In the genomic region with DNA sequence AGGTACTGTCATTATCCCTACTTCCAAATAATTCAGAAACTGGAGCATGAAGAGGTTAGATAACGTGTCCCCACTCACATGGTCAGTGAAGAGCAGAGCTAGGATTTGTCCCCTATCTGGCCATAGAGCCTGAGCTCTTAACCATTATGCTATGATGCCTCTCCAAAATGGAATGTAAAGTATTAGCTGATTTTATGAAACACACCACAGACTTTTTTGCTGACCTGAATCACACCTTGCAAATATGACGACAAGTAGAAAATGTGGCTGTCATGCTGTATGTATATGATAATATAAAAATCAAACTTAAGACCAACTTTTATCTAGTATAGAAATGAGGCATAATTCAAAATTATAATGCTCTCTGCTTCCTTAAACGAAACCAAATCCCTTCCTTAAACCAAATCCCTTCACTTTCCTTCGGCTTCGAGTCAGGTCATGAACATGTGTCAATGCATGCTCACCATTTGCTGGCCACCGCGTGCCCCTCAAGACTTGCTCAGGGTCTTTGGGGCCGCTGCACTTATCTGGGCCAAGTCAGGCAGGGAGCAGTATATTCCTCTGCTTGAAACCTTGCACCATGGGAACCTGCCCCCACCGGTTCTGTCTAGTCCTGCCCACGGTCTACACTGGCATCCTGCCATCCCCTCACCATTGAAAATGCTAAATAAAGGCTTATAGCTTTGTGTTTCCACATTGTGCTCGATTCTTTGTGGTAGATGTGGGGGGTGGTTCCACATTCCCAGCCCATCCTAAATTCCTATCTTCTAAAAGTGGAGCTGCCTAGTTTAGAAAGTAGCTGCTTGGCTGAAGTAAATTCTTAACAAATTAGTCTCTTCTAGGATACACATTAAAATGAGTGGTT, we compare ENCODE assay signal across 13 cellular contexts. TPM values are rescaled to one million over a fixed set of nuclear protein-coding genes. Genes with fewer than 3 reads are reported as not detected.
DNase-seq lines count a peak whose midpoint lies in the region; ATAC-seq, FAIRE-seq and TF ChIP-seq lines count a peak whose summit lies in the region.
"Had no signal": no experiment of that assay in that cellular context is flagged by ENCODE, and none has a peak within 500 bp of the region (broad histone marks: within the 10 kb centered on the region; RNA-seq: fewer than 3 reads in every experiment).

No MANE protein-coding gene starts in this region.

- no peaks in the 10 kb centered on the region for H3K36me3 ChIP-seq in HepG2 (replicated peaks in 1 of 2; ENCODE audit: control insufficient read depth in 1 of 2, insufficient read depth in 2 of 2, low read length in 2 of 2)
- H3K36me3 ChIP-seq in right lobe of liver = no peaks in the 10 kb centered on the region
- H3K36me3 ChIP-seq in thyroid gland = no peaks in the 10 kb centered on the region
- H3K36me3 ChIP-seq: BLaER1 treated with 17β-estradiol and CSF1 and Interleukin-3, amounts not matched to agents 10 nM and 100 nM had no signal

- in situ Hi-C loops in HepG2 (cut with HindIII; ENCODE audit: extremely low pct_ligation_motif_present, low pct_unique_long_range_greater_than_20kb) = no loop called here

- H3K9me3 ChIP-seq in HepG2 (ENCODE audit: low read length) = no peaks in the 10 kb centered on the region
- H3K9me3 ChIP-seq in right lobe of liver = no peaks in the 10 kb centered on the region
- no peaks in the 10 kb centered on the region for H3K9me3 ChIP-seq in thyroid gland
- H3K9me3 ChIP-seq: BLaER1 treated with 17β-estradiol and CSF1 and Interleukin-3, amounts not matched to agents 10 nM and 100 nM had no signal

- no peak for TF ChIP-seq RAD21 in HepG2 (CRISPR knock-in tag; IDR thresholded peaks at IDR 0.05)

- TF ChIP-seq POLR2A in HepG2 (IDR thresholded peaks at IDR 0.05; ENCODE audit: insufficient read depth in 1 of 2, low read depth in 2 of 2, low read length in 2 of 2) (no peak), right lobe of liver (IDR thresholded peaks at IDR 0.05) (no peak), thyroid gland (IDR thresholded peaks at IDR 0.05) (no peak)

- peaks cover 2 to 29% of the 10 kb centered on the region in 2 experiments; a peak in 4 of 5 replicates for H3K27me3 ChIP-seq in HepG2 (ENCODE audit: control insufficient read depth in 1 of 2, insufficient read depth in 2 of 2, low read length in 2 of 2)
- no peaks in the 10 kb centered on the region for H3K27me3 ChIP-seq in right lobe of liver
- no peaks in the 10 kb centered on the region for H3K27me3 ChIP-seq in thyroid gland

- POLR2A ChIA-PET in HepG2 (lab: Yijun Ruan, JAX) = no interaction called here

- no peak for ATAC-seq in HepG2
- no peak for ATAC-seq in right lobe of liver
- peak; percentile 46 for ATAC-seq in esophagus mucosa
- ATAC-seq in HG02642 (IDR thresholded peaks at IDR 0.05; ENCODE audit: poor library complexity, unreplicated experiment) = no peak
- no peak for ATAC-seq in GM18873 (IDR thresholded peaks at IDR 0.05; ENCODE audit: low FRiP score, unreplicated experiment)

- intact Hi-C loops in HepG2 (cut with micrococcal nuclease; ENCODE audit: unreplicated experiment) = no loop called here
- intact Hi-C loops in right lobe of liver (cut with DNase I) = no loop called here
- intact Hi-C loops in thyroid gland (cut with DNase I) = no loop called here

- peaks cover 30% of the 10 kb centered on the region for H3K4me1 ChIP-seq in HepG2 (ENCODE audit: insufficient read depth, low read length)
- H3K4me1 ChIP-seq in right lobe of liver = peaks cover 0 to 9% (median 0%) of the 10 kb centered on the region in 4 donors
- H3K4me1 ChIP-seq in thyroid gland = peaks cover 23 to 36% of the 10 kb centered on the region in 2 donors

- H3K27ac ChIP-seq in HepG2 (ENCODE audit: extremely low read length, insufficient read depth, low read length) = no peak overlapping the region
- H3K27ac ChIP-seq in right lobe of liver = no peak overlapping the region
- H3K27ac ChIP-seq in thyroid gland = peak overlapping the region; percentile 44 to 61 (median 47)
- H3K27ac ChIP-seq: BLaER1 treated with 17β-estradiol and CSF1 and Interleukin-3, amounts not matched to agents 10 nM and 100 nM had no signal

- H3K4me3 ChIP-seq in HepG2 (replicated peaks in 1 of 3; ENCODE audit: insufficient read depth in 1 of 3, low read depth in 2 of 3, low read length in 3 of 3) (no peak overlapping the region), right lobe of liver (no peak overlapping the region), thyroid gland (replicated peaks in 1 of 3) (no peak overlapping the region)

- H4K20me1 ChIP-seq in HepG2 (ENCODE audit: insufficient read depth, low read length) = no peaks in the 10 kb centered on the region

- no peaks in the 10 kb centered on the region for H3K79me2 ChIP-seq in HepG2 (ENCODE audit: insufficient read depth, low read length)

- no peak overlapping the region for H3K9ac ChIP-seq in HepG2 (ENCODE audit: insufficient read depth, low read depth, low read length)
- H3K9ac ChIP-seq: BLaER1 treated with 17β-estradiol and CSF1 and Interleukin-3, amounts not matched to agents 10 nM and 100 nM had no signal

- no peak overlapping the region for H2AFZ ChIP-seq in HepG2 (ENCODE audit: low read length)

- no peak for TF ChIP-seq EP300 in HepG2 (IDR thresholded peaks at IDR 0.05; ENCODE audit: low read depth in 2 of 2, low read length in 2 of 2)
- TF ChIP-seq EP300 in HepG2 (CRISPR knock-in tag; IDR thresholded peaks at IDR 0.05; ENCODE audit: borderline replicate concordance) = no peak

- H3K4me2 ChIP-seq in HepG2 (ENCODE audit: low read depth, low read length) = no peak overlapping the region

- no peak for TF ChIP-seq CTCF in HepG2 (CRISPR knock-in tag; IDR thresholded peaks at IDR 0.05)
- TF ChIP-seq CTCF in right lobe of liver (IDR thresholded peaks at IDR 0.05) = no peak
- TF ChIP-seq CTCF in thyroid gland (IDR thresholded peaks at IDR 0.05) = no peak

- 26% methylated on average over 11 of the region's 11 CpGs for WGBS in HepG2 (ENCODE audit: low lambda C conversion rate)
- 51% methylated on average over 10 of the region's 11 CpGs for WGBS in right lobe of liver (ENCODE audit: insufficient coverage, low coverage, low lambda C conversion rate, missing lambda C conversion rate)
- 47 to 53% methylated on average over 11 of the region's 11 CpGs for WGBS in thyroid gland, 2 donors

- no peak for FAIRE-seq in HepG2 (lab: Jason Lieb, UNC)
- FAIRE-seq: colon, islet of Langerhans had no signal

- DNase-seq in HepG2 (ENCODE audit: low spot score) (no peak), right lobe of liver (no peak), NCI-H69 (lab: John Stamatoyannopoulos, UW) (peak; percentile 82), thyroid gland (peak; percentile 65 to 71), ureter (ENCODE audit: low spot score) (no peak)
- DNase-seq: activated naive CD4-positive, alpha-beta T cell treated with anti-CD3 and anti-CD28 coated beads, Interleukin-2, amount 50 U/mL, for 16 hours; NCI-H774 had no signal

- BruUV-seq in HepG2 (replicated peaks; lab: Mats Ljungman, UMichigan) = no TSS peak

- CTCF ChIA-PET in HepG2 (lab: Yijun Ruan, JAX; ENCODE audit: low intra/inter-chr PET ratio, low total read pairs) = no interaction called here

RNA-seq across cellular contexts. Expression of a gene that starts 1.6 kb away (rescaled TPM):
- total RNA-seq in HepG2 (2016; rRNA removed; fragmentation: Illumina TruSeq; extraction: Trizol) (0.21 and 0.24 TPM in 2 replicates), right lobe of liver (1 to 10 TPM in 1 of 6 experiments, under 1 TPM in 5; 0.14 to 5.9 (median 0.30) TPM), esophagus mucosa (1.00 TPM), thyroid gland (1 to 10 TPM; 2.3 to 3.6 (median 3.1) TPM), ureter (0.55 TPM)
- total RNA-seq in HepG2 (2016; cell fraction: cytosol; rRNA removed; fragmentation: Illumina TruSeq; extraction: Trizol; ENCODE audit: low read depth) = 0.35 and 0.71 TPM in 2 replicates
- 0.13 and 0.22 TPM in 2 replicates for total RNA-seq in HepG2 (2016; cell fraction: insoluble cytoplasmic fraction; rRNA removed; fragmentation: Illumina TruSeq; extraction: Trizol)
- 0.19 and 0.24 TPM in 2 replicates for total RNA-seq in HepG2 (2016; cell fraction: membrane; rRNA removed; fragmentation: Illumina TruSeq; extraction: Trizol)
- 0.28 and 0.37 TPM in 2 replicates for total RNA-seq in HepG2 (2016; cell fraction: nucleus; rRNA removed; fragmentation: Illumina TruSeq; extraction: Trizol)
- 0.12 and 0.26 TPM in 2 replicates for polyA plus RNA-seq in HepG2 (2011; rRNA removed)
- polyA plus RNA-seq in HepG2 (2011; cell fraction: cytosol; rRNA removed) = 0.09 and 0.12 TPM in 2 replicates
- polyA plus RNA-seq in HepG2 (2011; cell fraction: nucleus; rRNA removed) = 0.23 and 0.36 TPM in 2 replicates
- 0.07 and 0.23 TPM in 2 replicates for polyA plus RNA-seq in HepG2 (2012)
- 0.05 and 0.09 TPM in 2 replicates for polyA plus RNA-seq in HepG2 (2016; cell fraction: cytosol; fragmentation: Illumina TruSeq; extraction: Trizol; ENCODE audit: low read depth)
- 0.11 and 0.27 TPM in 2 replicates for polyA plus RNA-seq in HepG2 (2016; cell fraction: insoluble cytoplasmic fraction; fragmentation: Illumina TruSeq; extraction: Trizol; ENCODE audit: low read depth)
- polyA plus RNA-seq in HepG2 (2016; cell fraction: membrane; fragmentation: Illumina TruSeq; extraction: Trizol; ENCODE audit: low read depth) = 0.16 and 0.31 TPM in 2 replicates
- 0.20 and 0.56 TPM in 2 replicates for polyA plus RNA-seq in HepG2 (2016; cell fraction: nucleus; fragmentation: Illumina TruSeq; extraction: Trizol; ENCODE audit: insufficient read depth, low read depth)
- polyA minus RNA-seq in HepG2 (2011; rRNA and poly(A)+ RNA removed; ENCODE audit: low replicate concordance) = 0.78 and 3.1 TPM in 2 replicates
- not detected in 2 replicates for polyA minus RNA-seq in HepG2 (2011; cell fraction: cytosol; rRNA and poly(A)+ RNA removed)
- 0.26 TPM in 1 of 2 replicates, not detected in the other for polyA minus RNA-seq in HepG2 (2011; cell fraction: nucleus; rRNA and poly(A)+ RNA removed)

RNA-seq across cellular contexts. Expression of a gene that starts 14.6 kb away (rescaled TPM):
- total RNA-seq in HepG2 (2016; rRNA removed; fragmentation: Illumina TruSeq; extraction: Trizol) (4.8 and 6.1 TPM in 2 replicates), right lobe of liver (1 to 10 TPM; 2.5 to 2.9 (median 2.6) TPM), esophagus mucosa (5.7 TPM), thyroid gland (10 to 100 TPM; 12.9 to 21.1 (median 17.5) TPM), ureter (12.6 TPM)
- total RNA-seq in HepG2 (2016; cell fraction: cytosol; rRNA removed; fragmentation: Illumina TruSeq; extraction: Trizol; ENCODE audit: low read depth) = 1.0 and 1.2 TPM in 2 replicates
- 4.8 and 5.9 TPM in 2 replicates for total RNA-seq in HepG2 (2016; cell fraction: insoluble cytoplasmic fraction; rRNA removed; fragmentation: Illumina TruSeq; extraction: Trizol)
- total RNA-seq in HepG2 (2016; cell fraction: membrane; rRNA removed; fragmentation: Illumina TruSeq; extraction: Trizol) = 2.2 and 2.7 TPM in 2 replicates
- 4.2 and 5.3 TPM in 2 replicates for total RNA-seq in HepG2 (2016; cell fraction: nucleus; rRNA removed; fragmentation: Illumina TruSeq; extraction: Trizol)
- 2.5 and 2.6 TPM in 2 replicates for polyA plus RNA-seq in HepG2 (2011; rRNA removed)
- polyA plus RNA-seq in HepG2 (2011; cell fraction: cytosol; rRNA removed) = 1.4 and 2.1 TPM in 2 replicates
- polyA plus RNA-seq in HepG2 (2011; cell fraction: nucleus; rRNA removed) = 1.4 and 1.5 TPM in 2 replicates
- 2.5 and 2.8 TPM in 2 replicates for polyA plus RNA-seq in HepG2 (2012)
- polyA plus RNA-seq in HepG2 (2016; cell fraction: cytosol; fragmentation: Illumina TruSeq; extraction: Trizol; ENCODE audit: low read depth) = 0.22 and 0.28 TPM in 2 replicates
- 3.7 TPM in 2 replicates for polyA plus RNA-seq in HepG2 (2016; cell fraction: insoluble cytoplasmic fraction; fragmentation: Illumina TruSeq; extraction: Trizol; ENCODE audit: low read depth)
- polyA plus RNA-seq in HepG2 (2016; cell fraction: membrane; fragmentation: Illumina TruSeq; extraction: Trizol; ENCODE audit: low read depth) = 0.66 and 0.70 TPM in 2 replicates
- 3.9 and 4.3 TPM in 2 replicates for polyA plus RNA-seq in HepG2 (2016; cell fraction: nucleus; fragmentation: Illumina TruSeq; extraction: Trizol; ENCODE audit: insufficient read depth, low read depth)
- 4.2 and 16.5 TPM in 2 replicates for polyA minus RNA-seq in HepG2 (2011; rRNA and poly(A)+ RNA removed; ENCODE audit: low replicate concordance)
- 2.4 and 2.5 TPM in 2 replicates for polyA minus RNA-seq in HepG2 (2011; cell fraction: cytosol; rRNA and poly(A)+ RNA removed)
- polyA minus RNA-seq in HepG2 (2011; cell fraction: nucleus; rRNA and poly(A)+ RNA removed) = 5.3 and 5.9 TPM in 2 replicates

Comparison
In these comparisons a context has a peak if more than half of its experiments do, and no peak if none do; other contexts are left out.
1. DNase-seq: peak in NCI-H69 (single experiment) and thyroid gland (2 of 2); none in HepG2 (single experiment), right lobe of liver (0 of 3) and ureter (single experiment).
2. H3K27ac ChIP-seq: peak in thyroid gland (3 of 3); none in HepG2 (single experiment) and right lobe of liver (0 of 3).